In the genomic region with DNA sequence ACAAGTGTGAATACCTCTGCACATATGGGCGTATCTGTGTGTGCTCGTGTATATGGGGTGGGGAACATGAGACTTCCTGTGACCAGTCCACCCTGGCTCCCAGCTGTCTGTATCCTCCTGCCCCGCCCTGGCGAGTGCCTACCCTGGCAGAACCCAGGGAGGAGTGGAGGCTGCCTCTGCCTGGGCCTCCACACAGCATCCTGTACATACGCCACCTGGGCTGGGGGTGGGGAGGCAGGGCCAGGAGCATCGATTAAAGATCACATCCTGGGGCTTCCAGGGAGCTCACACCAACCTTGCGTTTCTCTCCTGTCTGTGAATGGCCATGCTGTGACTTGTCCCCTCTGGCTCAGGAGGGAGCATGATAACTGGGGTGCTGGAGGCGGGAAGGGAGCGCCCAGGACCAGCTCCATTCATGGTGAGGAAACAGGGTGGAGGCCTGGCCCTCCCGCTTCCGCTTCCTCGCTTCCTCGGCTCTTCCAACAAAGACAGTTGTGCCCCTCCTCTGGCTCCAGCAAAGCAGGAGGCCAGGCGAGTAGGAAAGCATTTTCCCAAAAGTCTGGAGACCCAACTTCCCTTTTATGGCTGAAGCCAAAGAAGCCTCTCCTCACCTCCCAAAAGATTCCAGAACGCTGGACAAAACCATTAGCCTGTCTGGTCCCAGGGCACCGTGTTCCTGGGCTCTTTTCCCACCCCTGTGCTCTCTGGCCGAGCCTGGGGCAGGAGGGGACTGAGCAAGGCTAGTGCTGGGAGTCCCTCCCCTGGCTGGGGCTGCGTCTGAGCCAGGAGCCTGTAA, we compare ENCODE assay signal across 2 cellular contexts.
TF ChIP-seq lines count a peak whose summit lies in the region.

No MANE protein-coding gene starts in this region.

TF ChIP-seq in SK-N-SH, 30 proteins besides CTCF, POLR2A, EP300 and RAD21 (continued from another document):
- TF ChIP-seq, protein P1, sequence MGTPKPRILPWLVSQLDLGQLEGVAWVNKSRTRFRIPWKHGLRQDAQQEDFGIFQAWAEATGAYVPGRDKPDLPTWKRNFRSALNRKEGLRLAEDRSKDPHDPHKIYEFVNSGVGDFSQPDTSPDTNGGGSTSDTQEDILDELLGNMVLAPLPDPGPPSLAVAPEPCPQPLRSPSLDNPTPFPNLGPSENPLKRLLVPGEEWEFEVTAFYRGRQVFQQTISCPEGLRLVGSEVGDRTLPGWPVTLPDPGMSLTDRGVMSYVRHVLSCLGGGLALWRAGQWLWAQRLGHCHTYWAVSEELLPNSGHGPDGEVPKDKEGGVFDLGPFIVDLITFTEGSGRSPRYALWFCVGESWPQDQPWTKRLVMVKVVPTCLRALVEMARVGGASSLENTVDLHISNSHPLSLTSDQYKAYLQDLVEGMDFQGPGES (IDR thresholded peaks at IDR 0.05; ENCODE audit: low read depth, low read length) = no peak

TF ChIP-seq in SK-N-SH treated with all-trans-retinoic acid at 6 μM for 48 hours, 23 proteins besides CTCF, POLR2A, EP300 and RAD21 (continued from another document):
- TF ChIP-seq, protein P2, sequence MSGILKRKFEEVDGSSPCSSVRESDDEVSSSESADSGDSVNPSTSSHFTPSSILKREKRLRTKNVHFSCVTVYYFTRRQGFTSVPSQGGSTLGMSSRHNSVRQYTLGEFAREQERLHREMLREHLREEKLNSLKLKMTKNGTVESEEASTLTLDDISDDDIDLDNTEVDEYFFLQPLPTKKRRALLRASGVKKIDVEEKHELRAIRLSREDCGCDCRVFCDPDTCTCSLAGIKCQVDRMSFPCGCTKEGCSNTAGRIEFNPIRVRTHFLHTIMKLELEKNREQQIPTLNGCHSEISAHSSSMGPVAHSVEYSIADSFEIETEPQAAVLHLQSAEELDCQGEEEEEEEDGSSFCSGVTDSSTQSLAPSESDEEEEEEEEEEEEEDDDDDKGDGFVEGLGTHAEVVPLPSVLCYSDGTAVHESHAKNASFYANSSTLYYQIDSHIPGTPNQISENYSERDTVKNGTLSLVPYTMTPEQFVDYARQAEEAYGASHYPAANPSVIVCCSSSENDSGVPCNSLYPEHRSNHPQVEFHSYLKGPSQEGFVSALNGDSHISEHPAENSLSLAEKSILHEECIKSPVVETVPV (CRISPR knock-in tag; IDR thresholded peaks at IDR 0.05) = no peak
- TF ChIP-seq ZC3H10 (CRISPR knock-in tag; IDR thresholded peaks at IDR 0.05) = no peak
- TF ChIP-seq ZFP3 (CRISPR knock-in tag; IDR thresholded peaks at IDR 0.05) = no peak
- TF ChIP-seq, protein P3, sequence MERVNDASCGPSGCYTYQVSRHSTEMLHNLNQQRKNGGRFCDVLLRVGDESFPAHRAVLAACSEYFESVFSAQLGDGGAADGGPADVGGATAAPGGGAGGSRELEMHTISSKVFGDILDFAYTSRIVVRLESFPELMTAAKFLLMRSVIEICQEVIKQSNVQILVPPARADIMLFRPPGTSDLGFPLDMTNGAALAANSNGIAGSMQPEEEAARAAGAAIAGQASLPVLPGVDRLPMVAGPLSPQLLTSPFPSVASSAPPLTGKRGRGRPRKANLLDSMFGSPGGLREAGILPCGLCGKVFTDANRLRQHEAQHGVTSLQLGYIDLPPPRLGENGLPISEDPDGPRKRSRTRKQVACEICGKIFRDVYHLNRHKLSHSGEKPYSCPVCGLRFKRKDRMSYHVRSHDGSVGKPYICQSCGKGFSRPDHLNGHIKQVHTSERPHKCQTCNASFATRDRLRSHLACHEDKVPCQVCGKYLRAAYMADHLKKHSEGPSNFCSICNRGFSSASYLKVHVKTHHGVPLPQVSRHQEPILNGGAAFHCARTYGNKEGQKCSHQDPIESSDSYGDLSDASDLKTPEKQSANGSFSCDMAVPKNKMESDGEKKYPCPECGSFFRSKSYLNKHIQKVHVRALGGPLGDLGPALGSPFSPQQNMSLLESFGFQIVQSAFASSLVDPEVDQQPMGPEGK (CRISPR knock-in tag; IDR thresholded peaks at IDR 0.05; ENCODE audit: borderline replicate concordance) = no peak
- TF ChIP-seq OSR1 (CRISPR knock-in tag; IDR thresholded peaks at IDR 0.05) = no peak
- TF ChIP-seq ZNF8 (CRISPR knock-in tag; IDR thresholded peaks at IDR 0.05) = no peak
- TF ChIP-seq BACH2 (CRISPR knock-in tag; IDR thresholded peaks at IDR 0.05; ENCODE audit: borderline replicate concordance) = no peak
- TF ChIP-seq ARNTL (CRISPR knock-in tag; IDR thresholded peaks at IDR 0.05; ENCODE audit: borderline replicate concordance, low read depth) = no peak
